13 cellular contexts compared by ENCODE assay signal in the genomic region with DNA sequence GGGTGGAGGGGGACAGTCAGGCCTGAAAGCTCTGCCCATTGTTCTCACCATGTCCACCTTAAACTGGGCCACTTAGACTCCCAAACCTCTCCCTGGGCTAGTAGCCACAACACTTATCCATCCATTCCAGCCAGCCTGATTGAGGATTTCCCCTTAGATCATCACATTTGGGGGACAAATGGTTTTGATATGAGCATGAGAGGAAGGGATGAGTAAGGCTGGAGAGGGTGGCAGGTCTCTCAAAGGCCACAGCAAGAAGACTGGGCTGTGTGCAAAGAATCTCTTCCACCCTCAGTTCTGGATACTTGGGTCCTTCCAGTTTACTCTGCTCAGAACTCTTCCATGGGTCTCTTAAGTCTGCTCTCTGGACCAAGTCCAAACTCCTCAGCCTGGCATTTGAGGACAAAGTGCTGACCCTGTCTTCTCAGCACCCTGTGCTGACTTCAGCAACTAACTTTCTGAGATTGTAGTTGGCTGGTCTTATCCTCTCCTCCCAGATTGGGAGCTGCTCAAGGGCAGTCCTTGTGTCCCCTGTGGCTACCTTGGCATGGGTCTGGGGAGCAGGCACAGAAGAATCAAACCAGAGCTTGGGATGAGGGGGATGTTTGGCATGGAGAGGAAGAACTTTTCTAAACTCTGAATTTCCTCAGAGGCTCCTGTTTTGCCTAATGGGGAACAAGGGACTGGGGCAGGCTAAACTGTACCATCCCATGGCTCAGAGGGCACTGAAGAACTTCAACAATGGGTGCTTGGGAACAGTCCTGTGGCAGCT. TPM values are rescaled to one million over a fixed set of nuclear protein-coding genes. Genes with fewer than 3 reads are reported as not detected.
DNase-seq lines count a peak whose midpoint lies in the region; ATAC-seq, FAIRE-seq and TF ChIP-seq lines count a peak whose summit lies in the region.
"Had no signal": no experiment of that assay in that cellular context is flagged by ENCODE, and none has a peak within 500 bp of the region (broad histone marks: within the 10 kb centered on the region; RNA-seq: fewer than 3 reads in every experiment).

No MANE protein-coding gene starts in this region.

- no peak overlapping the region for H2AFZ ChIP-seq in GM23248
- H2AFZ ChIP-seq: neural progenitor cell had no signal

- no peaks in the 10 kb centered on the region for H3K9me2 ChIP-seq in GM23248 (ENCODE audit: insufficient read depth)

- H3K4me1 ChIP-seq in A549: peaks cover 12% of the 10 kb centered on the region
- H3K4me1 ChIP-seq in GM23248 (ENCODE audit: insufficient read depth): peaks cover 9% of the 10 kb centered on the region

- TF ChIP-seq CTCF in A549 (IDR thresholded peaks at IDR 0.05) (no peak), nephron (IDR thresholded peaks at IDR 0.05; ENCODE audit: unreplicated experiment in 3 of 3) (no peak)

- no peak for TF ChIP-seq EP300 in A549 (IDR thresholded peaks at IDR 0.05)

- CTCF ChIA-PET in A549 (lab: Yijun Ruan, JAX): interaction anchor here (0.7 to 3.8 kb wide), 5 partner anchors 12 to 265 kb away, joined by 3 to 17 read pairs (median 3); no protein-coding TSS in a partner anchor

- no peak overlapping the region for H3K27ac ChIP-seq in A549
- no peak overlapping the region for H3K27ac ChIP-seq in GM23248
- H3K27ac ChIP-seq: neural progenitor cell, VCaP had no signal

- peak overlapping the region; percentile 96 for H3K27ac Mint-ChIP-seq in activated naive CD8-positive, alpha-beta T cell treated with anti-CD3 and anti-CD28 coated beads, Interleukin-2, amount 50 U/mL, for 24 hours
- H3K27ac Mint-ChIP-seq in nephron: peak overlapping the region; percentile 59 to 100 (median 99)
- H3K27ac Mint-ChIP-seq: neural progenitor cell had no signal

- H3K27me3 Mint-ChIP-seq in activated naive CD8-positive, alpha-beta T cell treated with anti-CD3 and anti-CD28 coated beads, Interleukin-2, amount 50 U/mL, for 24 hours: no peaks in the 10 kb centered on the region
- no peaks in the 10 kb centered on the region for H3K27me3 Mint-ChIP-seq in nephron (ENCODE audit: low read depth)

- H3K9me3 Mint-ChIP-seq in activated naive CD8-positive, alpha-beta T cell treated with anti-CD3 and anti-CD28 coated beads, Interleukin-2, amount 50 U/mL, for 24 hours: no peaks in the 10 kb centered on the region
- H3K9me3 Mint-ChIP-seq in nephron: no peaks in the 10 kb centered on the region
- H3K9me3 Mint-ChIP-seq: neural progenitor cell had no signal

- H3K4me3 ChIP-seq in A549 (no peak overlapping the region), GM23248 (no peak overlapping the region)
- H3K4me3 ChIP-seq: neural progenitor cell, vagina had no signal

- peaks cover 20% of the 10 kb centered on the region for H3K36me3 Mint-ChIP-seq in activated naive CD8-positive, alpha-beta T cell treated with anti-CD3 and anti-CD28 coated beads, Interleukin-2, amount 50 U/mL, for 24 hours (ENCODE audit: low read depth)
- H3K36me3 Mint-ChIP-seq in nephron (ENCODE audit: low read depth): peaks cover 10% of the 10 kb centered on the region
- H3K36me3 Mint-ChIP-seq: neural progenitor cell had no signal

- in situ Hi-C loops in GM23248 (cut with MboI): no loop called here

- H4K20me1 ChIP-seq in GM23248 (ENCODE audit: insufficient read depth): no peaks in the 10 kb centered on the region

- H3K9me3 ChIP-seq in A549 (no peaks in the 10 kb centered on the region), GM23248 (ENCODE audit: low read depth) (no peaks in the 10 kb centered on the region)
- H3K9me3 ChIP-seq: vagina had no signal

- H3K36me3 ChIP-seq in GM23248 (ENCODE audit: low read depth): no peaks in the 10 kb centered on the region
- H3K36me3 ChIP-seq: neural progenitor cell had no signal

- H3F3A ChIP-seq in GM23248 (ENCODE audit: insufficient read depth): peaks cover 12% of the 10 kb centered on the region

- H3K4me1 Mint-ChIP-seq in activated naive CD8-positive, alpha-beta T cell treated with anti-CD3 and anti-CD28 coated beads, Interleukin-2, amount 50 U/mL, for 24 hours: peaks cover 73% of the 10 kb centered on the region
- H3K4me1 Mint-ChIP-seq in nephron: peaks cover 38% of the 10 kb centered on the region

- no peak overlapping the region for H3K4me2 ChIP-seq in A549
- no peak overlapping the region for H3K4me2 ChIP-seq in GM23248 (ENCODE audit: unreplicated experiment)
- H3K4me2 ChIP-seq: neural progenitor cell had no signal

- no peak for TF ChIP-seq POLR2A in A549 (IDR thresholded peaks at IDR 0.05; ENCODE audit: low read length)

- peak overlapping the region; percentile 59 for H3K4me3 Mint-ChIP-seq in activated naive CD8-positive, alpha-beta T cell treated with anti-CD3 and anti-CD28 coated beads, Interleukin-2, amount 50 U/mL, for 24 hours
- peak overlapping the region; percentile 29 to 45 (median 39) for H3K4me3 Mint-ChIP-seq in nephron
- H3K4me3 Mint-ChIP-seq: neural progenitor cell had no signal

- POLR2A ChIA-PET in A549 (lab: Yijun Ruan, JAX): no interaction called here

- no peak for FAIRE-seq in A549 (lab: Jason Lieb, UNC)
- FAIRE-seq: astrocyte, endothelial cell of umbilical vein had no signal

- ATAC-seq in A549 (no peak), GM18858 (IDR thresholded peaks at IDR 0.05; ENCODE audit: unreplicated experiment) (no peak)
- peak; percentile 22 for ATAC-seq in activated naive CD8-positive, alpha-beta T cell treated with anti-CD3 and anti-CD28 coated beads, Interleukin-2, amount 50 U/mL, for 24 hours
- ATAC-seq in activated CD4-positive, CD25-positive, alpha-beta regulatory T cell treated with anti-CD3 and anti-CD28 coated beads, Interleukin-2, amount 50 U/mL, for 24 hours: no peak

- TF ChIP-seq RAD21 in A549 (conservative IDR thresholded peaks at IDR 0.05 in 1 of 2, IDR thresholded peaks at IDR 0.05 in 1 of 2): no peak

- H3K9ac ChIP-seq in GM23248: no peak overlapping the region
- H3K9ac ChIP-seq: neural progenitor cell had no signal

- DNase-seq in A549 (ENCODE audit: low read depth in 1 of 2, low spot score in 1 of 2) (no peak), GM23248 (peak; percentile 14), mucosa of gallbladder (ENCODE audit: low spot score) (no peak), NCI-H1092 (lab: John Stamatoyannopoulos, UW) (no peak)
- DNase-seq in activated naive CD8-positive, alpha-beta T cell treated with anti-CD3 and anti-CD28 coated beads, Interleukin-2, amount 50 U/mL, for 24 hours: no peak

- H3K27me3 ChIP-seq in GM23248 (replicated peaks; ENCODE audit: insufficient read depth): no peaks in the 10 kb centered on the region
- H3K27me3 ChIP-seq: neural progenitor cell, vagina had no signal

- H3K79me2 ChIP-seq in GM23248 (ENCODE audit: insufficient read depth): peaks cover 14% of the 10 kb centered on the region

TF ChIP-seq in A549, 52 proteins besides CTCF, POLR2A, EP300 and RAD21:
- TF ChIP-seq JUNB (IDR thresholded peaks at IDR 0.05): no peak
- peak; percentile 31 for TF ChIP-seq MAFK (IDR thresholded peaks at IDR 0.05; ENCODE audit: partially characterized antibody)

RNA-seq across cellular contexts. Expression of a gene that starts 3.2 kb away (rescaled TPM):
- 23.9 and 32.4 TPM in 2 replicates for polyA plus RNA-seq in A549 (2011; rRNA removed)
- 8.1 and 10.9 TPM in 2 replicates for polyA plus RNA-seq in A549 (2012; cell fraction: cytosol; rRNA removed)
- 8.2 and 8.5 TPM in 2 replicates for polyA plus RNA-seq in A549 (2012; cell fraction: nucleus; rRNA removed)
- polyA plus RNA-seq in A549 (2017; fragmentation: RNase III; extraction: RNeasy Plus Mini Kit Qiagen cat#74134 plus additional on column Dnase treatment): 11.8 to 13.3 TPM (median 12.5 TPM) in 3 replicates
- polyA minus RNA-seq in A549 (2011; rRNA and poly(A)+ RNA removed): 60.5 and 64.5 TPM in 2 replicates
- total RNA-seq in GM23248 (2014; rRNA removed; shearing (Covaris generic)): 14.2 and 17.5 TPM in 2 replicates
- polyA plus RNA-seq in GM23248 (2016; fragmentation: Nextera tagmentation; extraction: Ambion mirVana): 10.2 and 12.3 TPM in 2 replicates
- total RNA-seq in mucosa of gallbladder: 46.5 TPM

RNA-seq across cellular contexts. Expression of a gene that starts 58.9 kb away (rescaled TPM):
- polyA plus RNA-seq in A549 (2011; rRNA removed) (20.7 and 21.5 TPM in 2 replicates), A549 (2017; fragmentation: RNase III; extraction: RNeasy Plus Mini Kit Qiagen cat#74134 plus additional on column Dnase treatment) (20.8 to 22.8 TPM (median 21.7 TPM) in 3 replicates), GM23248 (2016; fragmentation: Nextera tagmentation; extraction: Ambion mirVana) (14.0 and 15.1 TPM in 2 replicates)
- 18.5 TPM in 2 replicates for polyA plus RNA-seq in A549 (2012; cell fraction: cytosol; rRNA removed)
- polyA plus RNA-seq in A549 (2012; cell fraction: nucleus; rRNA removed): 39.7 and 49.4 TPM in 2 replicates
- polyA minus RNA-seq in A549 (2011; rRNA and poly(A)+ RNA removed): 28.6 and 34.6 TPM in 2 replicates
- 18.4 and 25.8 TPM in 2 replicates for total RNA-seq in GM23248 (2014; rRNA removed; shearing (Covaris generic))
- total RNA-seq in mucosa of gallbladder: 9.4 TPM

RNA-seq across cellular contexts. Expression of a gene that starts 59.0 kb away (rescaled TPM):
- polyA plus RNA-seq in A549 (2011; rRNA removed) (14.0 and 18.3 TPM in 2 replicates), A549 (2017; fragmentation: RNase III; extraction: RNeasy Plus Mini Kit Qiagen cat#74134 plus additional on column Dnase treatment) (13.8 to 14.9 TPM (median 14.6 TPM) in 3 replicates), GM23248 (2016; fragmentation: Nextera tagmentation; extraction: Ambion mirVana) (8.3 and 9.0 TPM in 2 replicates)
- 19.4 and 28.1 TPM in 2 replicates for polyA plus RNA-seq in A549 (2012; cell fraction: cytosol; rRNA removed)
- polyA plus RNA-seq in A549 (2012; cell fraction: nucleus; rRNA removed): 25.9 and 37.2 TPM in 2 replicates
- 15.1 and 18.6 TPM in 2 replicates for polyA minus RNA-seq in A549 (2011; rRNA and poly(A)+ RNA removed)
- 8.8 and 9.7 TPM in 2 replicates for total RNA-seq in GM23248 (2014; rRNA removed; shearing (Covaris generic))
- total RNA-seq in mucosa of gallbladder: 6.6 TPM
